Comparison of ENCODE assay signal across 8 cellular contexts in genomic region chr1:28508435-28508754, GRCh38. TPM values are rescaled to one million over a fixed set of nuclear protein-coding genes. Genes with fewer than 3 reads are reported as not detected.
DNase-seq lines count a peak whose midpoint lies in the region; TF ChIP-seq lines count a peak whose summit lies in the region.

No MANE protein-coding gene starts in this region.

- no peaks in the 10 kb centered on the region for H3K9me3 Mint-ChIP-seq in activated CD4-positive, alpha-beta memory T cell treated with anti-CD3 and anti-CD28 coated beads, Interleukin-2, amount 10 ng/mL, durations not matched to agents 7 days and 5 days
- peaks cover 3% of the 10 kb centered on the region for H3K9me3 Mint-ChIP-seq in glutamatergic neuron (ENCODE audit: unreplicated experiment)

- intact Hi-C loops in stomach (cut with DNase I; ENCODE audit: low total_unique reads) = loop anchor here (10.0 kb wide), 1 partner anchor 144 kb away; the partner anchor contains the start of gene PHACTR4
- intact Hi-C loops in posterior cingulate gyrus (cut with DNase I) = loop anchor here (5.0 kb wide), 1 partner anchor 136 kb away; no protein-coding TSS in a partner anchor

- H3K27me3 Mint-ChIP-seq in activated CD4-positive, alpha-beta memory T cell treated with anti-CD3 and anti-CD28 coated beads, Interleukin-2, amount 10 ng/mL, durations not matched to agents 7 days and 5 days = no peaks in the 10 kb centered on the region
- peaks cover 4% of the 10 kb centered on the region for H3K27me3 Mint-ChIP-seq in glutamatergic neuron (ENCODE audit: unreplicated experiment)

- DNase-seq in DMS53 (lab: John Stamatoyannopoulos, UW) (peak; percentile 32), DMS53 treated with DMSO at 0.1 percent for 48 hours (lab: John Stamatoyannopoulos, UW; ENCODE audit: unreplicated experiment) (no peak), glutamatergic neuron (no peak), stomach (no peak), KG1 (lab: John Stamatoyannopoulos, UW) (no peak), posterior cingulate gyrus (no peak), foreskin melanocyte (no peak)
- no peak for DNase-seq in activated CD4-positive, alpha-beta memory T cell treated with anti-CD3 and anti-CD28 coated beads, Interleukin-2, amount 10 ng/mL, durations not matched to agents 7 days and 5 days

- TF ChIP-seq EP300 in stomach (IDR thresholded peaks at IDR 0.05) = no peak

- POLR2A ChIA-PET in activated CD4-positive, alpha-beta memory T cell treated with anti-CD3 and anti-CD28 coated beads, Interleukin-2, amount 10 ng/mL, durations not matched to agents 7 days and 5 days (lab: Charles Lee) = interaction anchor here (0.7 to 14.5 kb wide), 18 partner anchors 10 to 673 kb away, joined by 3 to 264 read pairs (median 10); partner anchors contain the start of genes ATP5IF1, GMEB1, MED18 and RNU11

- no peaks in the 10 kb centered on the region for H3K9me3 ChIP-seq in stomach

- TF ChIP-seq CTCF in glutamatergic neuron (IDR thresholded peaks at IDR 0.05; ENCODE audit: partially characterized antibody, unreplicated experiment) = no peak
- TF ChIP-seq CTCF in stomach (IDR thresholded peaks at IDR 0.05) = no peak

- peak overlapping the region; percentile 72 to 90 (median 76) for H3K4me3 ChIP-seq in stomach

- peaks cover 57% of the 10 kb centered on the region for H3K4me1 Mint-ChIP-seq in activated CD4-positive, alpha-beta memory T cell treated with anti-CD3 and anti-CD28 coated beads, Interleukin-2, amount 10 ng/mL, durations not matched to agents 7 days and 5 days
- peaks cover 10% of the 10 kb centered on the region for H3K4me1 Mint-ChIP-seq in glutamatergic neuron (ENCODE audit: low read depth, unreplicated experiment)

- peak overlapping the region in 4 of 5 donors; percentile 84 to 93 (median 90) for H3K27ac ChIP-seq in stomach

- peaks cover 32 to 77% (median 50%) of the 10 kb centered on the region in 4 donors for H3K4me1 ChIP-seq in stomach

- H3K36me3 ChIP-seq in stomach = peaks cover 47 to 58% (median 57%) of the 10 kb centered on the region in 4 donors

- peaks cover 76% of the 10 kb centered on the region for H3K36me3 Mint-ChIP-seq in activated CD4-positive, alpha-beta memory T cell treated with anti-CD3 and anti-CD28 coated beads, Interleukin-2, amount 10 ng/mL, durations not matched to agents 7 days and 5 days (ENCODE audit: low read depth)
- H3K36me3 Mint-ChIP-seq in glutamatergic neuron (ENCODE audit: unreplicated experiment) = no peaks in the 10 kb centered on the region

- H3K4me3 Mint-ChIP-seq in activated CD4-positive, alpha-beta memory T cell treated with anti-CD3 and anti-CD28 coated beads, Interleukin-2, amount 10 ng/mL, durations not matched to agents 7 days and 5 days = peak overlapping the region; percentile 98
- peak overlapping the region; percentile 64 for H3K4me3 Mint-ChIP-seq in glutamatergic neuron (ENCODE audit: unreplicated experiment)

- peak overlapping the region; percentile 97 for H3K27ac Mint-ChIP-seq in activated CD4-positive, alpha-beta memory T cell treated with anti-CD3 and anti-CD28 coated beads, Interleukin-2, amount 10 ng/mL, durations not matched to agents 7 days and 5 days
- H3K27ac Mint-ChIP-seq in glutamatergic neuron (ENCODE audit: unreplicated experiment) = peak overlapping the region; percentile 53

- 24 to 30% (median 25%) methylated on average over 5 of the region's 5 CpGs for WGBS in stomach, 5 donors

- CTCF ChIA-PET in activated CD4-positive, alpha-beta memory T cell treated with anti-CD3 and anti-CD28 coated beads, Interleukin-2, amount 10 ng/mL, durations not matched to agents 7 days and 5 days (lab: Charles Lee) = interaction anchor here (0.6 to 2.8 kb wide), 8 partner anchors 9 to 260 kb away, joined by 3 to 12 read pairs (median 5); partner anchors contain the start of gene TRNAU1AP

- TF ChIP-seq POLR2A in stomach (IDR thresholded peaks at IDR 0.05) = no peak

- H3K27me3 ChIP-seq in stomach = no peaks in the 10 kb centered on the region

RNA-seq across cellular contexts. Expression of gene RCC1, which starts 2.6 kb away (rescaled TPM):
- 10 to 100 TPM; 47.6 to 50.7 TPM for total RNA-seq in activated CD4-positive, alpha-beta memory T cell treated with anti-CD3 and anti-CD28 coated beads, Interleukin-2, amount 10 ng/mL, durations not matched to agents 7 days and 5 days
- total RNA-seq in glutamatergic neuron (ENCODE audit: unreplicated experiment) (12.3 TPM), stomach (100 to 1,000 TPM in 2 of 5 donors, 10 to 100 TPM in 2, 1 to 10 TPM in 1; 6.7 to 116 (median 24.6) TPM)
- polyA plus RNA-seq in stomach = 10 to 100 TPM; 24.1 to 25.3 (median 24.3) TPM

RNA-seq across cellular contexts. Expression of gene TRNAU1AP, which starts 44.5 kb away (rescaled TPM):
- 10 to 100 TPM; 56.9 to 58.9 TPM for total RNA-seq in activated CD4-positive, alpha-beta memory T cell treated with anti-CD3 and anti-CD28 coated beads, Interleukin-2, amount 10 ng/mL, durations not matched to agents 7 days and 5 days
- total RNA-seq in glutamatergic neuron (ENCODE audit: unreplicated experiment) (39.8 TPM), stomach (100 to 1,000 TPM in 1 of 5 donors, 10 to 100 TPM in 3, 1 to 10 TPM in 1; 6.2 to 112 (median 23.1) TPM)
- 10 to 100 TPM; 22.1 to 25.6 (median 23.7) TPM for polyA plus RNA-seq in stomach
